ENCODE assay signal across 8 cellular contexts in genomic region chr4:169079942-169080827, GRCh38.
DNase-seq lines count a peak whose midpoint lies in the region; ATAC-seq and TF ChIP-seq lines count a peak whose summit lies in the region.

No MANE protein-coding gene starts in this region.

- H3K4me1 ChIP-seq in right atrium auricular region, result peaks cover 0 to 19% of the 10 kb centered on the region in 2 donors
- H3K4me1 ChIP-seq in smooth muscle cell (ENCODE audit: low read depth), result no peaks in the 10 kb centered on the region

- H3F3A ChIP-seq in smooth muscle cell (ENCODE audit: low read depth), result peaks cover 19% of the 10 kb centered on the region

- H3K4me3 ChIP-seq in right atrium auricular region (peak overlapping the region in 1 of 2 donors; percentile 7), smooth muscle cell (peak overlapping the region; percentile 9)

- TF ChIP-seq CTCF in right atrium auricular region (IDR thresholded peaks at IDR 0.05) (no peak), smooth muscle cell (IDR thresholded peaks at IDR 0.05; ENCODE audit: borderline replicate concordance, insufficient read depth, poor library complexity, severe bottlenecking) (no peak)

- peak overlapping the region; percentile 46 to 77 for H3K27ac ChIP-seq in right atrium auricular region
- H3K27ac ChIP-seq in smooth muscle cell (ENCODE audit: low read depth), result peak overlapping the region; percentile 84

- ATAC-seq in GM19455 (IDR thresholded peaks at IDR 0.05; ENCODE audit: unreplicated experiment) (peak; percentile 71), HG03558 (IDR thresholded peaks at IDR 0.05; ENCODE audit: extremely low read depth, unreplicated experiment) (peak; percentile 80)
- ATAC-seq in activated T-cell treated with anti-CD3 and anti-CD28 coated beads, Interleukin-2, amount 50 U/mL, for 72 hours (replicated peaks in 1 of 2), result peak; percentile 64 to 85

- peak overlapping the region; percentile 64 to 67 for H3K4me3 Mint-ChIP-seq in activated T-cell treated with anti-CD3 and anti-CD28 coated beads, Interleukin-2, amount 50 U/mL, for 72 hours

- no peaks in the 10 kb centered on the region for H3K36me3 ChIP-seq in right atrium auricular region
- H3K36me3 ChIP-seq in smooth muscle cell (ENCODE audit: low read depth), result no peaks in the 10 kb centered on the region

- H3K4me1 Mint-ChIP-seq in activated T-cell treated with anti-CD3 and anti-CD28 coated beads, Interleukin-2, amount 50 U/mL, for 72 hours (ENCODE audit: low read depth), result peaks cover 15% of the 10 kb centered on the region

- no peaks in the 10 kb centered on the region for H3K9me3 Mint-ChIP-seq in activated T-cell treated with anti-CD3 and anti-CD28 coated beads, Interleukin-2, amount 50 U/mL, for 72 hours

- H3K36me3 Mint-ChIP-seq in activated T-cell treated with anti-CD3 and anti-CD28 coated beads, Interleukin-2, amount 50 U/mL, for 72 hours (ENCODE audit: insufficient read depth in 2 of 2), result no peaks in the 10 kb centered on the region

- no peaks in the 10 kb centered on the region for H3K79me2 ChIP-seq in smooth muscle cell (ENCODE audit: low read depth)

- 36% methylated on average over 19 of the region's 19 CpGs for WGBS in smooth muscle cell (ENCODE audit: low lambda C conversion rate)

- H3K9me3 ChIP-seq in right atrium auricular region, result no peaks in the 10 kb centered on the region
- H3K9me3 ChIP-seq in smooth muscle cell (replicated peaks; ENCODE audit: low read depth), result no peaks in the 10 kb centered on the region

- no peak overlapping the region for H3K27ac Mint-ChIP-seq in activated T-cell treated with anti-CD3 and anti-CD28 coated beads, Interleukin-2, amount 50 U/mL, for 72 hours

- DNase-seq in ELF-1 (ENCODE audit: low read depth, low spot score) (peak; percentile 57), right atrium auricular region (ENCODE audit: low spot score) (peak; percentile 63), smooth muscle cell (lab: John Stamatoyannopoulos, UW; ENCODE audit: unreplicated experiment) (no peak), hepatic stellate cell (ENCODE audit: low spot score) (no peak)
- peak; percentile 5 to 39 for DNase-seq in activated T-cell treated with anti-CD3 and anti-CD28 coated beads, Interleukin-2, amount 50 U/mL, for 72 hours
- DNase-seq in activated effector memory CD4-positive, alpha-beta T cell treated with anti-CD3 and anti-CD28 coated beads, Interleukin-2, amount 50 U/mL, for 16 hours, result no peak

- H3K4me2 ChIP-seq in smooth muscle cell, result peak overlapping the region; percentile 67

- H4K20me1 ChIP-seq in smooth muscle cell (ENCODE audit: low read depth), result no peaks in the 10 kb centered on the region

- peak overlapping the region; percentile 2 for H3K9ac ChIP-seq in smooth muscle cell (ENCODE audit: low read depth)

- no peaks in the 10 kb centered on the region for H3K27me3 ChIP-seq in right atrium auricular region
- H3K27me3 ChIP-seq in smooth muscle cell (ENCODE audit: low read depth), result no peaks in the 10 kb centered on the region

- no peak overlapping the region for H2AFZ ChIP-seq in smooth muscle cell (ENCODE audit: low read depth)

- H3K27me3 Mint-ChIP-seq in activated T-cell treated with anti-CD3 and anti-CD28 coated beads, Interleukin-2, amount 50 U/mL, for 72 hours (ENCODE audit: low read depth), result peaks cover 6% of the 10 kb centered on the region

Comparison
In these comparisons a context has a peak if more than half of its experiments do, and no peak if none do; other contexts are left out.
1. DNase-seq: peak in ELF-1 (single experiment), activated T-cell treated with anti-CD3 and anti-CD28 coated beads, Interleukin-2, amount 50 U/mL, for 72 hours (2 of 2) and right atrium auricular region (single experiment); none in smooth muscle cell (single experiment), hepatic stellate cell (single experiment) and activated effector memory CD4-positive, alpha-beta T cell treated with anti-CD3 and anti-CD28 coated beads, Interleukin-2, amount 50 U/mL, for 16 hours (single experiment).
2. Peak in every context shown above with its lines, with median percentiles within 50 percentile points of each other: ATAC-seq.